16 cellular contexts compared by ENCODE assay signal in the genomic region with DNA sequence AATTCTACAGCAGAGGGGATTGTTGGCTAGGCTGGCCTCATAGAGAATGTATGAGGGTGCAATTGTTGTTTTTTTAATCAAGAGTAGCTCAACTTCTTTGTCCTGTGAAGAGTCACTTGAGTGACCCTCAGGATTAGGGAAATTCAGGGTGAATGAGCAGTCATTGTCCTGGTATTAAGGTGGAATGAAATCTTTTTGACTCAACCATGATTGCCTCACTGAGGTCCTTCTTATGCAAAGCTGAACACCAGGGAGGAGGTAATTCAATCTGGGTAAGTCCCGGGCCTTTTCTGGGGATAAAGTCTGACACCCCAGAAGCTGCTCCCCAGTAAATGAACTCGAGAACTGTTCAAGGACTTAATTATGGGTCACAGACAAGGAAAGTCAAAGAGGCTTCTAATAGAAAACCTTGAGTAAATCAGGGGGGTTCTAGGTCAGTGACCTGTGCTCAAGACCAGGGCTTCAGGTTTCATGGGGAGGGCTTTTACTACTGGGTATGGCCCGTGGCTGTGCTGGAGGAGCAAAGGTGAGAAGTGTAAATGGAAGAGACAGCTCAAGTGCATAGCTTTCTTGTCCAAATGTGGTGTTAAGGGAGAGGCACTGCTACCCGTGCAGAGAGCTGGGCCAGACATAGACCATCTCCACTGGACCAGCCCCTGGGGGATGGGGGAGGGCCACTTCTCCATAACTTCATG.
"Had no signal": no experiment of that assay in that cellular context is flagged by ENCODE, and none has a peak within 500 bp of the region (broad histone marks: within the 10 kb centered on the region; RNA-seq: fewer than 3 reads in every experiment).

No MANE protein-coding gene starts in this region.

- H3K4me2 ChIP-seq: hepatocyte had no signal

- DNase-seq: activated gamma-delta T cell treated with Interleukin-2 at 50 U/mL for 16 hours; activated naive CD8-positive, alpha-beta T cell treated with anti-CD3 and anti-CD28 coated beads for 36 hours; activated T-cell treated with anti-CD3 and anti-CD28 coated beads, Interleukin-2, amount 50 U/mL, for 4 hours; caudate nucleus; effector CD8-positive, alpha-beta T cell; immature natural killer cell; mammary epithelial cell; mucosa of descending colon; naive thymus-derived CD8-positive, alpha-beta T cell; sigmoid colon; stimulated activated CD4-positive, alpha-beta T cell treated with anti-CD3 and anti-CD28 coated beads, Interleukin-12 subunit alpha, Interleukin-12 subunit beta, amount 100 ng/mL, for 4 hours; stimulated activated naive CD4-positive, alpha-beta T cell treated with Interleukin-2 at 50 U/mL for 16 hours; T-helper 2 cell had no signal

- H3K4me3 ChIP-seq: coronary artery, hepatocyte, mucosa of descending colon, sigmoid colon, suprapubic skin had no signal

- H3K4me1 ChIP-seq: sigmoid colon had no signal

- H3K79me2 ChIP-seq: hepatocyte had no signal

- H3K27ac Mint-ChIP-seq: activated naive CD8-positive, alpha-beta T cell treated with anti-CD3 and anti-CD28 coated beads for 36 hours; immature natural killer cell had no signal

- H3K4me1 Mint-ChIP-seq: activated naive CD8-positive, alpha-beta T cell treated with anti-CD3 and anti-CD28 coated beads for 36 hours; immature natural killer cell had no signal

- H3K9me3 Mint-ChIP-seq: activated naive CD8-positive, alpha-beta T cell treated with anti-CD3 and anti-CD28 coated beads for 36 hours; activated T-cell treated with anti-CD3 and anti-CD28 coated beads, Interleukin-2, amount 50 U/mL, for 4 hours; immature natural killer cell; naive thymus-derived CD8-positive, alpha-beta T cell had no signal

- H3K27me3 Mint-ChIP-seq: activated naive CD8-positive, alpha-beta T cell treated with anti-CD3 and anti-CD28 coated beads for 36 hours; naive thymus-derived CD8-positive, alpha-beta T cell had no signal

- H3K27me3 ChIP-seq: hepatocyte, sigmoid colon, suprapubic skin had no signal

- H3K27ac ChIP-seq: coronary artery, hepatocyte, sigmoid colon, suprapubic skin had no signal

- H3K9me3 ChIP-seq: mucosa of descending colon, sigmoid colon, suprapubic skin had no signal

- H3K36me3 ChIP-seq: sigmoid colon, suprapubic skin had no signal

- ATAC-seq: activated T-cell treated with anti-CD3 and anti-CD28 coated beads, Interleukin-2, amount 50 U/mL, for 4 hours; mucosa of descending colon; naive thymus-derived CD8-positive, alpha-beta T cell had no signal

- H3K4me3 Mint-ChIP-seq: activated naive CD8-positive, alpha-beta T cell treated with anti-CD3 and anti-CD28 coated beads for 36 hours; activated T-cell treated with anti-CD3 and anti-CD28 coated beads, Interleukin-2, amount 50 U/mL, for 4 hours; immature natural killer cell; naive thymus-derived CD8-positive, alpha-beta T cell had no signal

- H2AFZ ChIP-seq: hepatocyte had no signal

- H3K36me3 Mint-ChIP-seq: activated naive CD8-positive, alpha-beta T cell treated with anti-CD3 and anti-CD28 coated beads for 36 hours; naive thymus-derived CD8-positive, alpha-beta T cell had no signal
